23 cellular contexts compared by ENCODE assay signal in genomic region chr22:49107961-49108530, GRCh38.
DNase-seq lines count a peak whose midpoint lies in the region; ATAC-seq, FAIRE-seq and TF ChIP-seq lines count a peak whose summit lies in the region.
"Had no signal": no experiment of that assay in that cellular context is flagged by ENCODE, and none has a peak within 500 bp of the region (broad histone marks: within the 10 kb centered on the region; RNA-seq: fewer than 3 reads in every experiment).

No MANE protein-coding gene starts in this region.

- no peak for TF ChIP-seq POLR2A in heart left ventricle (IDR thresholded peaks at IDR 0.05)

- H3K4me3 Mint-ChIP-seq in stimulated activated effector memory CD8-positive, alpha-beta T cell treated with anti-CD3 and anti-CD28 coated beads, Interleukin-12 subunit alpha, Interleukin-12 subunit beta, amount 100 ng/mL, for 72 hours: no peak overlapping the region
- H3K4me3 Mint-ChIP-seq: CD14-positive monocyte; CD8-positive, alpha-beta T cell; GM23338; HFFc6 had no signal

- FAIRE-seq in bronchial epithelial cell (lab: Jason Lieb, UNC): peak; percentile 18
- FAIRE-seq: A204.1, D721Med, G401.6, GM12891, HepG2, HTR-8/SVneo had no signal

- ATAC-seq in heart left ventricle (no peak), GM18870 (IDR thresholded peaks at IDR 0.05; ENCODE audit: unreplicated experiment) (no peak)
- peak; percentile 29 for ATAC-seq in stimulated activated effector memory CD8-positive, alpha-beta T cell treated with anti-CD3 and anti-CD28 coated beads, Interleukin-12 subunit alpha, Interleukin-12 subunit beta, amount 100 ng/mL, for 72 hours
- ATAC-seq: CD8-positive, alpha-beta T cell; GM23338; HepG2 had no signal

- intact Hi-C loops in cardiac septum (cut with DNase I) (no loop called here), heart left ventricle (cut with DNase I) (no loop called here)

- TF ChIP-seq CTCF in heart left ventricle (IDR thresholded peaks at IDR 0.05) (no peak), bronchial epithelial cell (IDR thresholded peaks at IDR 0.05; ENCODE audit: insufficient read depth, low read length, severe bottlenecking) (no peak)

- H3K4me1 Mint-ChIP-seq in stimulated activated effector memory CD8-positive, alpha-beta T cell treated with anti-CD3 and anti-CD28 coated beads, Interleukin-12 subunit alpha, Interleukin-12 subunit beta, amount 100 ng/mL, for 72 hours: no peaks in the 10 kb centered on the region
- H3K4me1 Mint-ChIP-seq: CD14-positive monocyte had no signal

- 78 to 86% (median 82%) methylated on average over 8 to 16 of the region's 16 CpGs for WGBS in heart left ventricle, 4 donors

- H3K36me3 Mint-ChIP-seq in stimulated activated effector memory CD8-positive, alpha-beta T cell treated with anti-CD3 and anti-CD28 coated beads, Interleukin-12 subunit alpha, Interleukin-12 subunit beta, amount 100 ng/mL, for 72 hours: no peaks in the 10 kb centered on the region
- H3K36me3 Mint-ChIP-seq: CD14-positive monocyte; CD8-positive, alpha-beta T cell had no signal

- no peaks in the 10 kb centered on the region for H3K9me3 Mint-ChIP-seq in stimulated activated effector memory CD8-positive, alpha-beta T cell treated with anti-CD3 and anti-CD28 coated beads, Interleukin-12 subunit alpha, Interleukin-12 subunit beta, amount 100 ng/mL, for 72 hours
- H3K9me3 Mint-ChIP-seq: CD8-positive, alpha-beta T cell; GM23338 had no signal

- H3K4me3 ChIP-seq in heart left ventricle (no peak overlapping the region), bronchial epithelial cell (ENCODE audit: low read depth, low read length) (no peak overlapping the region)
- H3K4me3 ChIP-seq: GM23338, HAP-1 had no signal

- DNase-seq in cardiac septum (ENCODE audit: low spot score) (peak; percentile 54), heart left ventricle (no peak), bronchial epithelial cell (ENCODE audit: low read depth) (no peak), mesenteric fat pad (ENCODE audit: low spot score) (peak; percentile 83), NCI-H2196 treated with DMSO at 0.1 percent for 48 hours (lab: John Stamatoyannopoulos, UW; ENCODE audit: unreplicated experiment) (no peak)
- DNase-seq in stimulated activated effector memory CD8-positive, alpha-beta T cell treated with anti-CD3 and anti-CD28 coated beads, Interleukin-12 subunit alpha, Interleukin-12 subunit beta, amount 100 ng/mL, for 72 hours (ENCODE audit: low spot score in 2 of 2): no peak
- DNase-seq in activated CD8-positive, alpha-beta memory T cell treated with anti-CD3 and anti-CD28 coated beads for 24 hours: no peak
- DNase-seq: CD8-positive, alpha-beta T cell; COR-L47; DMS153; DMS79 treated with DMSO at 0.1 percent for 48 hours; EL; HFFc6 had no signal

- no peak overlapping the region for H3K27ac Mint-ChIP-seq in stimulated activated effector memory CD8-positive, alpha-beta T cell treated with anti-CD3 and anti-CD28 coated beads, Interleukin-12 subunit alpha, Interleukin-12 subunit beta, amount 100 ng/mL, for 72 hours
- H3K27ac Mint-ChIP-seq: CD8-positive, alpha-beta T cell; GM23338; HFFc6 had no signal

- H3K4me1 ChIP-seq in heart left ventricle: no peaks in the 10 kb centered on the region
- H3K4me1 ChIP-seq: HAP-1 had no signal

- H3K27ac ChIP-seq in heart left ventricle: no peak overlapping the region

- H3K36me3 ChIP-seq in heart left ventricle: no peaks in the 10 kb centered on the region
- H3K36me3 ChIP-seq in bronchial epithelial cell (ENCODE audit: control insufficient read depth, insufficient read depth, low read length): no peaks in the 10 kb centered on the region
- H3K36me3 ChIP-seq: HAP-1 had no signal

- H3K27me3 ChIP-seq in heart left ventricle (peaks cover 0 to 42% (median 9%) of the 10 kb centered on the region in 9 donors), bronchial epithelial cell (ENCODE audit: control insufficient read depth, insufficient read depth, low read length) (no peaks in the 10 kb centered on the region)

- no peaks in the 10 kb centered on the region for H3K9me3 ChIP-seq in heart left ventricle
- H3K9me3 ChIP-seq: HAP-1 had no signal

Comparison
In these comparisons a context has a peak if more than half of its experiments do, and no peak if none do; other contexts are left out.
1. DNase-seq: peak in cardiac septum (single experiment) and mesenteric fat pad (single experiment); none in heart left ventricle (0 of 5), bronchial epithelial cell (single experiment), stimulated activated effector memory CD8-positive, alpha-beta T cell treated with anti-CD3 and anti-CD28 coated beads, Interleukin-12 subunit alpha, Interleukin-12 subunit beta, amount 100 ng/mL, for 72 hours (0 of 2), activated CD8-positive, alpha-beta memory T cell treated with anti-CD3 and anti-CD28 coated beads for 24 hours (single experiment) and NCI-H2196 treated with DMSO at 0.1 percent for 48 hours (single experiment).